ENCODE assay signal across 1 cellular context in genomic region chr11:1827095-1827797, GRCh38.
TF ChIP-seq lines count a peak whose summit lies in the region.

No MANE protein-coding gene starts in this region.

TF ChIP-seq in HepG2, 621 proteins besides CTCF, POLR2A, EP300 and RAD21 (continued from another document and continues in another):
- peak; percentile 49; the same call in 1 of the 2 replicates for TF ChIP-seq ZNF281 (CRISPR knock-in tag; IDR thresholded peaks at IDR 0.05; ENCODE audit: borderline replicate concordance)
- no peak; the same call in 1 of the 2 replicates for TF ChIP-seq SNAPC4 (CRISPR knock-in tag; IDR thresholded peaks at IDR 0.05)
- no peak for TF ChIP-seq KLF15 (CRISPR knock-in tag; IDR thresholded peaks at IDR 0.05; ENCODE audit: borderline replicate concordance)
- TF ChIP-seq ZNF605 (CRISPR knock-in tag; IDR thresholded peaks at IDR 0.05), result peak; percentile 60; the same call in 1 of the 2 replicates
- peak; percentile 64; the same call in 1 of the 2 replicates for TF ChIP-seq MED1 (CRISPR knock-in tag; IDR thresholded peaks at IDR 0.05)
- TF ChIP-seq MAFK (conservative IDR thresholded peaks at IDR 0.05 in 1 of 2, IDR thresholded peaks at IDR 0.05 in 1 of 2; ENCODE audit: low read length in 2 of 2), result no peak
- TF ChIP-seq CBFB (CRISPR knock-in tag; IDR thresholded peaks at IDR 0.05), result peak; percentile 32; the same call in 1 of the 2 replicates
- peak; percentile 17; the same call in 1 of the 2 replicates for TF ChIP-seq ZMYM3 (CRISPR knock-in tag; IDR thresholded peaks at IDR 0.05)
- TF ChIP-seq CSRNP1 (CRISPR knock-in tag; IDR thresholded peaks at IDR 0.05), result 0 out of 2 replicates have a peak, but pooled peaks have one; percentile 23
- TF ChIP-seq HIC2 (CRISPR knock-in tag; IDR thresholded peaks at IDR 0.05; ENCODE audit: low read depth), result peak; percentile 83
- no peak for TF ChIP-seq HHEX (CRISPR knock-in tag; IDR thresholded peaks at IDR 0.05)
- TF ChIP-seq RNF219 (CRISPR knock-in tag; IDR thresholded peaks at IDR 0.05), result no peak
- no peak for TF ChIP-seq ZNF549 (CRISPR knock-in tag; IDR thresholded peaks at IDR 0.05)
- TF ChIP-seq TBL1XR1 (IDR thresholded peaks at IDR 0.05; ENCODE audit: borderline replicate concordance, low read length, partially characterized antibody), result no peak
- no peak for TF ChIP-seq SIN3B (IDR thresholded peaks at IDR 0.05; ENCODE audit: low read length)
- TF ChIP-seq ZFP36L1 (CRISPR knock-in tag; IDR thresholded peaks at IDR 0.05), result no peak
- TF ChIP-seq, protein P1, sequence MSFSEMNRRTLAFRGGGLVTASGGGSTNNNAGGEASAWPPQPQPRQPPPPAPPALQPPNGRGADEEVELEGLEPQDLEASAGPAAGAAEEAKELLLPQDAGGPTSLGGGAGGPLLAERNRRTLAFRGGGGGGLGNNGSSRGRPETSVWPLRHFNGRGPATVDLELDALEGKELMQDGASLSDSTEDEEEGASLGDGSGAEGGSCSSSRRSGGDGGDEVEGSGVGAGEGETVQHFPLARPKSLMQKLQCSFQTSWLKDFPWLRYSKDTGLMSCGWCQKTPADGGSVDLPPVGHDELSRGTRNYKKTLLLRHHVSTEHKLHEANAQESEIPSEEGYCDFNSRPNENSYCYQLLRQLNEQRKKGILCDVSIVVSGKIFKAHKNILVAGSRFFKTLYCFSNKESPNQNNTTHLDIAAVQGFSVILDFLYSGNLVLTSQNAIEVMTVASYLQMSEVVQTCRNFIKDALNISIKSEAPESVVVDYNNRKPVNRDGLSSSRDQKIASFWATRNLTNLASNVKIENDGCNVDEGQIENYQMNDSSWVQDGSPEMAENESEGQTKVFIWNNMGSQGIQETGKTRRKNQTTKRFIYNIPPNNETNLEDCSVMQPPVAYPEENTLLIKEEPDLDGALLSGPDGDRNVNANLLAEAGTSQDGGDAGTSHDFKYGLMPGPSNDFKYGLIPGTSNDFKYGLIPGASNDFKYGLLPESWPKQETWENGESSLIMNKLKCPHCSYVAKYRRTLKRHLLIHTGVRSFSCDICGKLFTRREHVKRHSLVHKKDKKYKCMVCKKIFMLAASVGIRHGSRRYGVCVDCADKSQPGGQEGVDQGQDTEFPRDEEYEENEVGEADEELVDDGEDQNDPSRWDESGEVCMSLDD (CRISPR knock-in tag; IDR thresholded peaks at IDR 0.05; ENCODE audit: borderline replicate concordance), result peak; percentile 78; the same call in 1 of the 2 replicates
- no peak for TF ChIP-seq ZNF260 (CRISPR knock-in tag; IDR thresholded peaks at IDR 0.05; ENCODE audit: borderline replicate concordance, low read depth)
- TF ChIP-seq FOXO4 (CRISPR knock-in tag; conservative IDR thresholded peaks at IDR 0.05), result no peak
- TF ChIP-seq ZNF331 (CRISPR knock-in tag; IDR thresholded peaks at IDR 0.05), result no peak; the same call in 1 of the 2 replicates
- no peak for TF ChIP-seq ZNF75D (CRISPR knock-in tag; IDR thresholded peaks at IDR 0.05; ENCODE audit: borderline replicate concordance)
- no peak for TF ChIP-seq ZNF841 (CRISPR knock-in tag; IDR thresholded peaks at IDR 0.05; ENCODE audit: borderline replicate concordance)
- no peak for TF ChIP-seq GRHL1 (CRISPR knock-in tag; conservative IDR thresholded peaks at IDR 0.05)
- TF ChIP-seq MTA1 (CRISPR knock-in tag; IDR thresholded peaks at IDR 0.05; ENCODE audit: borderline replicate concordance), result peak; percentile 53; the same call in 1 of the 2 replicates
- TF ChIP-seq FOSL1 (CRISPR knock-in tag; IDR thresholded peaks at IDR 0.05; ENCODE audit: borderline replicate concordance), result no peak
- TF ChIP-seq SP1 (IDR thresholded peaks at IDR 0.05), result no peak
- no peak for TF ChIP-seq SP1 (CRISPR knock-in tag; IDR thresholded peaks at IDR 0.05)
- no peak for TF ChIP-seq FOXP1 (IDR thresholded peaks at IDR 0.05)
- no peak for TF ChIP-seq FOXP1 (CRISPR knock-in tag; IDR thresholded peaks at IDR 0.05)
- TF ChIP-seq TCF12 (IDR thresholded peaks at IDR 0.05), result no peak
- TF ChIP-seq TCF12 (CRISPR knock-in tag; IDR thresholded peaks at IDR 0.05), result no peak
- TF ChIP-seq ZNF83 (CRISPR knock-in tag; IDR thresholded peaks at IDR 0.05; ENCODE audit: borderline replicate concordance), result 0 out of 2 replicates have a peak, but pooled peaks have one; percentile 41
- TF ChIP-seq KAT8 (CRISPR knock-in tag; IDR thresholded peaks at IDR 0.05), result peak; percentile 32; the same call in 1 of the 2 replicates
- TF ChIP-seq ZFY (CRISPR knock-in tag; IDR thresholded peaks at IDR 0.05), result peak; percentile 16; the same call in 1 of the 2 replicates
- TF ChIP-seq HMGA1 (CRISPR knock-in tag; conservative IDR thresholded peaks at IDR 0.05), result no peak
- peak; percentile 61 for TF ChIP-seq RXRA (CRISPR knock-in tag; IDR thresholded peaks at IDR 0.05)
- no peak for TF ChIP-seq NRL (CRISPR knock-in tag; IDR thresholded peaks at IDR 0.05; ENCODE audit: borderline replicate concordance)
